8 cellular contexts compared by ENCODE assay signal in the genomic region with DNA sequence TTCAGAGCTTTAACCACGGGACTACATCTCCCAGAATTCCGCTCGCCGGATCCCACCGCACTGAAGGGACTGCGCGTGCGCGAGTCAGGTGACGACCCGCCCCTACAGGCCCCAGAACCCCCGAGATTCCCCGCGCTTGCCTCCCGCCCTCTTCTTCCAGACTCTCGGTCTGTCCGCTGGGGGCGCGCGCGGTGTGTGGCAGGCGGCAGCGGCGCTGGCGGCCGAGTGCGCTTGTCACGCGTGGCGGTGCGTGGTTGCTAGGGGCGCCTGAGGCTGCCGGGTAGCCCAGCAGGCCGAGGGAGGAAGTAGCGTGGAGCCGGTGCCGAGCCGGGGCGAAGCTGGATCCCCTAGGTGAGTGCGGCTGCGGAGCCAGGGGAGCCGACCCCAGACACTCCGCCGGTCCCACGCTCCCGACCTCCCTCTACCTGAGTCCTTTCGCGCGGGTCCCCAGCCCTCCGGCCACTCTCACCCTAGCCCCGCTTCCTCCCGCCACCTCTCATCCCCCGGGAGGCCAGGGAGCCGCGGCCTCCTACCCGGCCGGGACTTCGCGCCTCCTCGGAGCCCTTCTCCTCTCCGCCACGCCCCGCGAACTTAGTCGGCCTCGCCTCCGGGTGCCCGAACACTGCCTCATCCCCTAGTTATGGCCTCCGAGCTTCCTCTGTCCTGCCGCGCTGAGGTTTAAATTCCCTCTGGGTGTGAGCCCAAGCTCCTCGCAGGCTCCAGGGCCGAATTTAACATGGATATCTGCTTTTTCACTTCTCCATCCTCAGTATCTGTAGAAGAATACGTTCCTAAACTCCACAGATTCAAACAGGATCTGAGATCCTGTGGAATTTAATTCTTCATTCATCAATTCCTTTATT. TPM values are rescaled to one million over a fixed set of nuclear protein-coding genes. Genes with fewer than 3 reads are reported as not detected.
DNase-seq lines count a peak whose midpoint lies in the region; ATAC-seq and TF ChIP-seq lines count a peak whose summit lies in the region.

Gene TTLL4, plus strand, starts transcription at position 149 of the 863 bp plus-strand sequence. CDS start 26,842 bp downstream, outside the sequence.

- H3K4me3 ChIP-seq in Jurkat, Clone E6-1 (ENCODE audit: low read length): peak within 1 kb of the TSS; percentile 83
- H3K4me3 ChIP-seq in PC-3 (ENCODE audit: low read length): peak within 1 kb of the TSS; percentile 84
- H3K4me3 ChIP-seq in epithelial cell of proximal tubule (ENCODE audit: low read depth, low read length): peak within 1 kb of the TSS; percentile 96
- peak within 1 kb of the TSS; percentile 82 to 90 for H3K4me3 ChIP-seq in mucosa of rectum (ENCODE audit: low read length in 2 of 2)

- BruUV-seq in PC-3 (replicated peaks; lab: Mats Ljungman, UMichigan): no TSS peak

- POLR2A ChIA-PET in PC-3 (lab: Charles Lee; ENCODE audit: unreplicated experiment): interaction anchor here (0.6 kb wide), 2 partner anchors 17 to 40 kb away, joined by 4 to 9 read pairs; no protein-coding TSS in a partner anchor

- H3K9me3 ChIP-seq in PC-3 (ENCODE audit: low read length) (no peaks in the 10 kb centered on the region), mucosa of rectum (ENCODE audit: control insufficient read depth in 2 of 2, low read length in 2 of 2) (no peaks in the 10 kb centered on the region)

- peaks cover 50% of the 10 kb centered on the region for H3K79me2 ChIP-seq in PC-3 (ENCODE audit: low read length)

- H3F3A ChIP-seq in PC-3 (ENCODE audit: low read length, unreplicated experiment): no peaks in the 10 kb centered on the region

- H3K27ac ChIP-seq in PC-3 (ENCODE audit: low read length): peak within 1 kb of the TSS; percentile 59
- H3K27ac ChIP-seq in mucosa of rectum (ENCODE audit: low read depth in 2 of 2, low read length in 2 of 2): peak within 1 kb of the TSS; percentile 76 to 88

- no peaks in the 10 kb centered on the region for H3K9me2 ChIP-seq in PC-3 (replicated peaks; ENCODE audit: low read length)

- TF ChIP-seq CTCF in PC-3 (conservative IDR thresholded peaks at IDR 0.05; ENCODE audit: low read depth, low read length): peak; percentile 85
- peak; percentile 67 for TF ChIP-seq CTCF in epithelial cell of proximal tubule (conservative IDR thresholded peaks at IDR 0.05; ENCODE audit: low read depth, low read length)

- CTCF ChIA-PET in PC-3 (lab: Charles Lee): interaction anchor here (0.6 to 1.6 kb wide), 4 partner anchors 17 to 788 kb away, joined by 3 to 5 read pairs (median 4); partner anchors contain the start of genes BCS1L, GMPPA and ZNF142

- H3K27me3 ChIP-seq in PC-3 (ENCODE audit: low read length): no peaks in the 10 kb centered on the region
- H3K27me3 ChIP-seq in mucosa of rectum (ENCODE audit: control insufficient read depth in 2 of 2, insufficient read depth in 2 of 2, low read length in 2 of 2): no peaks in the 10 kb centered on the region

- H3K4me1 ChIP-seq in PC-3 (ENCODE audit: insufficient read depth, low read length) (peaks cover 21% of the 10 kb centered on the region), mucosa of rectum (ENCODE audit: control insufficient read depth in 2 of 2, insufficient read depth in 2 of 2, low read length in 2 of 2) (peaks cover 3 to 6% of the 10 kb centered on the region in 2 donors)

- peak; percentile 86 for ATAC-seq in GM21619 (IDR thresholded peaks at IDR 0.05; ENCODE audit: unreplicated experiment)
- ATAC-seq in PC-3: peak; percentile 91

- peak; percentile 97 for DNase-seq in DMS53 (lab: John Stamatoyannopoulos, UW)
- peak; percentile 92 for DNase-seq in Jurkat, Clone E6-1 (ENCODE audit: low read depth, low spot score)
- peak; percentile 96 for DNase-seq in PC-3
- peak; percentile 97 for DNase-seq in activated T-cell treated with anti-CD3 and anti-CD28 coated beads for 48 hours (ENCODE audit: low read depth)
- peak; percentile 31 for DNase-seq in epithelial cell of proximal tubule (ENCODE audit: low read depth)
- peak; percentile 98 for DNase-seq in stimulated activated CD8-positive, alpha-beta memory T cell treated with anti-CD3 and anti-CD28 coated beads, Interleukin-4, amount 100 ng/mL, for 48 hours

- peak within 1 kb of the TSS; percentile 86 for H2AFZ ChIP-seq in PC-3 (ENCODE audit: low read length)

- H3K9ac ChIP-seq in PC-3 (ENCODE audit: low read length): peak within 1 kb of the TSS; percentile 90
- H3K9ac ChIP-seq in mucosa of rectum (ENCODE audit: low read depth in 1 of 2, low read length in 2 of 2): peak within 1 kb of the TSS; percentile 81 to 87

- H4K20me1 ChIP-seq in PC-3 (ENCODE audit: low read length): peaks cover 5% of the 10 kb centered on the region; the same call in 1 of the 2 replicates

- peak within 1 kb of the TSS; percentile 93 for H3K4me2 ChIP-seq in PC-3 (ENCODE audit: low read length)

- intact Hi-C loops in PC-3 (cut with micrococcal nuclease): loop anchor here (1.0 to 5.0 kb wide), 4 partner anchors 20 to 136 kb away; partner anchors contain the start of genes BCS1L, CYP27A1 and ZNF142

- H3K36me3 ChIP-seq in PC-3 (ENCODE audit: low read depth, low read length): 0 out of 2 replicates have a peak, but pooled peaks cover under 1% of the 10 kb centered on the region
- no peaks in the 10 kb centered on the region for H3K36me3 ChIP-seq in mucosa of rectum (ENCODE audit: control insufficient read depth in 2 of 2, insufficient read depth in 2 of 2, low read length in 2 of 2)

RNA-seq across cellular contexts. Expression of gene TTLL4, which starts in this region (rescaled TPM):
- 27.2 TPM for polyA plus RNA-seq in Jurkat, Clone E6-1 (2012; ENCODE audit: insufficient read depth, insufficient read length)
- total RNA-seq in PC-3 (2014; rRNA removed) (21.0 and 32.9 TPM in 2 replicates), epithelial cell of proximal tubule (20.5 and 37.0 TPM in 2 replicates)

Comparison
In these comparisons a context has a peak if more than half of its experiments do, and no peak if none do; other contexts are left out.
1. Peak in every context shown above with its lines: DNase-seq, ATAC-seq, H3K4me3 ChIP-seq and H3K27ac ChIP-seq.
2. DNase-seq: peak in every context shown above with its lines; median percentile 98 in stimulated activated CD8-positive, alpha-beta memory T cell treated with anti-CD3 and anti-CD28 coated beads, Interleukin-4, amount 100 ng/mL, for 48 hours; 97 in DMS53; 97 in activated T-cell treated with anti-CD3 and anti-CD28 coated beads for 48 hours; 96 in PC-3; 92 in Jurkat, Clone E6-1; 31 in epithelial cell of proximal tubule.